Comparison of ENCODE assay signal across 8 cellular contexts in the genomic region with DNA sequence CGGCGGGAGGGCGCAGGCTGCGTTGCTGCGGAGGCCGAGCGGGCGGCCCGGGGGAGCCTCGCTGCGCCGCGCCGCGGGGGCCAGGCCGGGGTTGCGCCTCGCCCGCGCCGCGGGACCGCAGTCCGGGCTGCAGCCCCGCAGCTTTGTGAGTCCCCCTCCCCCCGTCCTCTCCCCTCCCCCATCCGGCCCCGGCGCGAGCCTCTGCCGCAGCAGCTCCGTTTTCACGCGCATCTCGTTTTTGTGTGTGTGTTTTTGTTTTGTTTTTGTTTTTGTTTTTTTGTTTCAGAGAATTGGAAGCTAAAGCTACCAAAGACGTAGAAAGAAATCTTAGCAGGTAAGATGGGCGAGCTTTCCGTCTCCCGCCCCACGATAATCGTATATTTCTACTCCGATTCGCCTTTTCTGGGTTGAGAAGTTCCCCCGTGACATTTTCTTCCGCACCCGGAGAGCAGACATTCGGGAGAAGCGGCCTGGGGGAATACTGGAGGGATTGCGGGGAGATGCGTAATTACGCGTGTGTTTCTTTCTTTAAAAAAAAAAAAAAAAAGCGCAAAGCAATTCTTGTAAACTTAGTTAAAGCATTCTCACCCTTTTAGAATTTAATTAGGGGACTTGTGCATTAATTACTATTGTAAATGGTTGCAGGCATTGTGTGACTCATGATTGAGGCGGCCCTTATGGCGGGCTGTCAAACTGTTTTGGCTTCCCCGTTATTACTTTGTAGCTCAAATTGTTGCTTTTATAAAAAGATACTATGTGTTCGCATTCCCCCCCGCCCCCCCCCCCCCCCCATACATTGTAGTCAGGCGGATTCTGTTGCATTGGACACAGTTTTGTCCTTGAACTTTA. TPM values are rescaled to one million over a fixed set of nuclear protein-coding genes. Genes with fewer than 3 reads are reported as not detected.
A peak's percentile ranks its signal among the peaks of the same experiment; 100 is the strongest.
DNase-seq lines count a peak whose midpoint lies in the region; TF ChIP-seq lines count a peak whose summit lies in the region.

No MANE protein-coding gene starts in this region.

- H3K9me3 ChIP-seq in effector memory CD4-positive, alpha-beta T cell (ENCODE audit: control insufficient read depth, low read length), result no peaks in the 10 kb centered on the region
- no peaks in the 10 kb centered on the region for H3K9me3 ChIP-seq in mononuclear cell (ENCODE audit: low read depth, low read length)
- no peaks in the 10 kb centered on the region for H3K9me3 ChIP-seq in suprapubic skin

- TF ChIP-seq EP300 in suprapubic skin (IDR thresholded peaks at IDR 0.05), result no peak

- H3K4me3 ChIP-seq in effector memory CD4-positive, alpha-beta T cell (ENCODE audit: insufficient read depth, low read depth, low read length, poor library complexity, severe bottlenecking), result peak overlapping the region; percentile 95
- H3K4me3 ChIP-seq in mononuclear cell (ENCODE audit: low read length), result peak overlapping the region; percentile 81
- H3K4me3 ChIP-seq in suprapubic skin, result peak overlapping the region; percentile 80

- no peak for TF ChIP-seq POLR2A in suprapubic skin (IDR thresholded peaks at IDR 0.05)

- peak overlapping the region; percentile 97 for H3K27ac ChIP-seq in effector memory CD4-positive, alpha-beta T cell (ENCODE audit: insufficient read depth, low read length, poor library complexity, severe bottlenecking)
- peak overlapping the region; percentile 96 for H3K27ac ChIP-seq in suprapubic skin

- TF ChIP-seq CTCF in suprapubic skin (IDR thresholded peaks at IDR 0.05), result no peak

- no peaks in the 10 kb centered on the region for H3K27me3 ChIP-seq in effector memory CD4-positive, alpha-beta T cell (replicated peaks; ENCODE audit: control insufficient read depth, insufficient read depth, low read length, poor library complexity, severe bottlenecking)
- H3K27me3 ChIP-seq in mononuclear cell (ENCODE audit: insufficient read depth, low read length) (no peaks in the 10 kb centered on the region), suprapubic skin (no peaks in the 10 kb centered on the region)

- peaks cover 4% of the 10 kb centered on the region for H3K36me3 ChIP-seq in effector memory CD4-positive, alpha-beta T cell (ENCODE audit: control insufficient read depth, insufficient read depth, low read length)
- H3K36me3 ChIP-seq in suprapubic skin, result peaks cover 4% of the 10 kb centered on the region

- peaks cover 7% of the 10 kb centered on the region for H3K4me1 ChIP-seq in effector memory CD4-positive, alpha-beta T cell (ENCODE audit: control insufficient read depth, insufficient read depth, low read length, poor library complexity, severe bottlenecking)
- peaks cover 26% of the 10 kb centered on the region for H3K4me1 ChIP-seq in mononuclear cell (ENCODE audit: insufficient read depth, low read length)
- peaks cover 28% of the 10 kb centered on the region for H3K4me1 ChIP-seq in suprapubic skin

- DNase-seq in NCI-H345 (lab: John Stamatoyannopoulos, UW) (peak; percentile 48), NCI-H345 treated with DMSO at 0.1 percent for 48 hours (lab: John Stamatoyannopoulos, UW; ENCODE audit: unreplicated experiment) (no peak), HT-29 (ENCODE audit: low spot score) (peak; percentile 22), suprapubic skin (ENCODE audit: low spot score in 2 of 2) (no peak), NCI-H128 (lab: John Stamatoyannopoulos, UW; ENCODE audit: unreplicated experiment) (no peak)
- DNase-seq in activated CD4-positive, alpha-beta T cell treated with anti-CD3 and anti-CD28 coated beads for 48 hours, result peak; percentile 42
- DNase-seq in effector memory CD4-positive, alpha-beta T cell, result peak in 2 of 3 donors; percentile 15 to 21

- under 1% methylated on average over 59 of the region's 59 CpGs for WGBS in suprapubic skin

RNA-seq across cellular contexts. Expression of a gene that starts 0.7 kb away (rescaled TPM):
- 11.6 and 14.8 TPM in 2 replicates for total RNA-seq in HT-29 (2014; rRNA removed; shearing (Covaris generic))
- total RNA-seq in mononuclear cell (61.5 TPM), suprapubic skin (100 to 1,000 TPM in 1 of 4 donors, 10 to 100 TPM in 3; 26.3 to 120 (median 49.2) TPM)

Comparison
In these comparisons a context has a peak if more than half of its experiments do, and no peak if none do; other contexts are left out.
1. DNase-seq: peak in NCI-H345 (single experiment), HT-29 (single experiment), activated CD4-positive, alpha-beta T cell treated with anti-CD3 and anti-CD28 coated beads for 48 hours (single experiment) and effector memory CD4-positive, alpha-beta T cell (2 of 3); none in NCI-H345 treated with DMSO at 0.1 percent for 48 hours (single experiment), suprapubic skin (0 of 2) and NCI-H128 (single experiment).
2. Peak in every context shown above with its lines, with median percentiles within 50 percentile points of each other: H3K4me3 ChIP-seq.